ENCODE assay signal across 9 cellular contexts in genomic region chr4:74123065-74123728, GRCh38. TPM values are rescaled to one million over a fixed set of nuclear protein-coding genes. Genes with fewer than 3 reads are reported as not detected.
A peak's percentile ranks its signal among the peaks of the same experiment; 100 is the strongest.
DNase-seq lines count a peak whose midpoint lies in the region; TF ChIP-seq lines count a peak whose summit lies in the region.
"Had no signal": no experiment of that assay in that cellular context is flagged by ENCODE, and none has a peak within 500 bp of the region (broad histone marks: within the 10 kb centered on the region; RNA-seq: fewer than 3 reads in every experiment).

No MANE protein-coding gene starts in this region.

- peaks cover 0 to 32% (median 8%) of the 10 kb centered on the region in 4 donors for H3K4me1 ChIP-seq in tibial artery

- H3K4me3 ChIP-seq in fibroblast of villous mesenchyme (ENCODE audit: low read depth, low read length): no peak overlapping the region
- H3K4me3 ChIP-seq in tibial artery: no peak overlapping the region

- H3K27me3 ChIP-seq in tibial artery: no peaks in the 10 kb centered on the region

- no peaks in the 10 kb centered on the region for H3K9me3 ChIP-seq in tibial artery

- peak; percentile 32 for DNase-seq in NCI-H748 (lab: John Stamatoyannopoulos, UW; ENCODE audit: unreplicated experiment)
- no peak for DNase-seq in NCI-H748 treated with DMSO at 0.1 percent for 48 hours (lab: John Stamatoyannopoulos, UW)
- peak; percentile 65 for DNase-seq in NCI-H510A treated with DMSO at 0.1 percent for 48 hours (lab: John Stamatoyannopoulos, UW)
- DNase-seq in fibroblast of villous mesenchyme (ENCODE audit: low read depth): peak; percentile 81
- peak; percentile 28 to 74 for DNase-seq in tibial artery
- DNase-seq in central memory CD4-positive, alpha-beta T cell: no peak
- DNase-seq in HUDEP-2 (lab: John Stamatoyannopoulos, UW; ENCODE audit: unreplicated experiment in 76 of 76): no peak
- DNase-seq in GM20000 (ENCODE audit: low spot score): no peak
- DNase-seq: posterior cingulate gyrus had no signal

- no peaks in the 10 kb centered on the region for H3K36me3 ChIP-seq in tibial artery

- TF ChIP-seq CTCF in fibroblast of villous mesenchyme (IDR thresholded peaks at IDR 0.05; ENCODE audit: insufficient read depth, low read depth, low read length) (no peak), tibial artery (IDR thresholded peaks at IDR 0.05) (no peak), GM20000 (IDR thresholded peaks at IDR 0.05; ENCODE audit: extremely low read depth, missing control alignments) (no peak)

- no peak overlapping the region for H3K27ac ChIP-seq in tibial artery

- intact Hi-C loops in tibial artery (cut with DNase I; ENCODE audit: low total_unique reads): no loop called here

RNA-seq across cellular contexts. Expression of gene CXCL2, which starts 24.2 kb away (rescaled TPM):
- 1.3 and 3.5 TPM in 2 replicates for total RNA-seq in fibroblast of villous mesenchyme

RNA-seq across cellular contexts. Expression of gene MTHFD2L, which starts 34.7 kb away (rescaled TPM):
- 7.4 and 16.8 TPM in 2 replicates for total RNA-seq in fibroblast of villous mesenchyme

Comparison
In these comparisons a context has a peak if more than half of its experiments do, and no peak if none do; other contexts are left out.
1. DNase-seq: peak in NCI-H748 (single experiment), NCI-H510A treated with DMSO at 0.1 percent for 48 hours (single experiment), fibroblast of villous mesenchyme (single experiment) and tibial artery (2 of 2); none in NCI-H748 treated with DMSO at 0.1 percent for 48 hours (single experiment), central memory CD4-positive, alpha-beta T cell (single experiment), HUDEP-2 (0 of 76) and GM20000 (single experiment).